Comparison of ENCODE assay signal across 1 cellular context in the genomic region with DNA sequence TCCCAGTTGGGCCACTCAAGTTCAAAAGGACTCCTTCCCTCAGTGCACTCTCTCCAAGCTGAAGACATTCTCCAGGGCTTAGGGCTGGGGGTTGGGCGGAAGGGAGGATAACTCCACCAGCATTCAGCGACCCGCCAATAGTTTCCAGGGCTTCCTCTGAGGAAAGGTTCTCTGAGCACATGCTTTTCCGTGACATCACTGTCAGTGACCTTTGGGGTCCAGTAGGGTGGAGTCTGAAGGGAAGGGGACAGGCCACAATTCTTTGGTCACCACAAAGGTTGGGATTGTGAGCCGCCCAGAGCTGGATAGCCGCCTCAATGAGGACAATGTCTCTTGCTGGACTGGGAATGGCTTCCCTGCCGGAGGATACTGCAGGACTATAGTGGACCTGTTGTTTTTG.
TF ChIP-seq lines count a peak whose summit lies in the region.

No MANE protein-coding gene starts in this region.

TF ChIP-seq in IMR-90, 13 proteins besides CTCF, POLR2A, EP300 and RAD21:
- TF ChIP-seq MAFK (IDR thresholded peaks at IDR 0.05; ENCODE audit: low read depth, low read length), result no peak
- no peak for TF ChIP-seq FOS (IDR thresholded peaks at IDR 0.05; ENCODE audit: low read depth, low read length)
- TF ChIP-seq MXI1 (IDR thresholded peaks at IDR 0.05; ENCODE audit: borderline replicate concordance, low read depth, low read length), result no peak
- no peak for TF ChIP-seq RCOR1 (IDR thresholded peaks at IDR 0.05; ENCODE audit: insufficient replicate concordance, low read length)
- no peak for TF ChIP-seq SMC3 (IDR thresholded peaks at IDR 0.05; ENCODE audit: low read depth, low read length)
- TF ChIP-seq, protein P1, sequence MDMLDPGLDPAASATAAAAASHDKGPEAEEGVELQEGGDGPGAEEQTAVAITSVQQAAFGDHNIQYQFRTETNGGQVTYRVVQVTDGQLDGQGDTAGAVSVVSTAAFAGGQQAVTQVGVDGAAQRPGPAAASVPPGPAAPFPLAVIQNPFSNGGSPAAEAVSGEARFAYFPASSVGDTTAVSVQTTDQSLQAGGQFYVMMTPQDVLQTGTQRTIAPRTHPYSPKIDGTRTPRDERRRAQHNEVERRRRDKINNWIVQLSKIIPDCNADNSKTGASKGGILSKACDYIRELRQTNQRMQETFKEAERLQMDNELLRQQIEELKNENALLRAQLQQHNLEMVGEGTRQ (IDR thresholded peaks at IDR 0.05; ENCODE audit: low read depth, low read length), result no peak
- TF ChIP-seq, protein P2, sequence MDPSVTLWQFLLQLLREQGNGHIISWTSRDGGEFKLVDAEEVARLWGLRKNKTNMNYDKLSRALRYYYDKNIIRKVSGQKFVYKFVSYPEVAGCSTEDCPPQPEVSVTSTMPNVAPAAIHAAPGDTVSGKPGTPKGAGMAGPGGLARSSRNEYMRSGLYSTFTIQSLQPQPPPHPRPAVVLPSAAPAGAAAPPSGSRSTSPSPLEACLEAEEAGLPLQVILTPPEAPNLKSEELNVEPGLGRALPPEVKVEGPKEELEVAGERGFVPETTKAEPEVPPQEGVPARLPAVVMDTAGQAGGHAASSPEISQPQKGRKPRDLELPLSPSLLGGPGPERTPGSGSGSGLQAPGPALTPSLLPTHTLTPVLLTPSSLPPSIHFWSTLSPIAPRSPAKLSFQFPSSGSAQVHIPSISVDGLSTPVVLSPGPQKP (IDR thresholded peaks at IDR 0.05; ENCODE audit: borderline replicate concordance, low read depth, low read length), result no peak
